In the genomic region with DNA sequence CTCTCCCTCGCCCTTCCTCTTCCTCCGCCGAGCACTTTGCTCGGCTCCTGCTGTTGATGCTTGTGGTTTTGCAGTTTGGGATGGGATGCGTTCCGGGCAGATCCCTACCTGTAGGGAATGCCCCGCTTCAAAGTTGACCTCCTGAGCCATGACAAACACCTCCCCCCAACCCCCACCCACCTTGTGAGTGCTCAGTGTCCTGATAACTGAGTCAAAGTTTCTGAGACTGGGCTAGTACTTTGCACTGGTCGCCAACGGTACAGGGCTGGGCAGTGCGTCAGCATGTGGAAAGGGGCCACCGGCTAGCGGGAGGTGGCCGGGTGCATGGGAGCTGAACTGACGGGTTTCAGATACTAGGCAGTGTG, we compare ENCODE assay signal across 8 cellular contexts. TPM values are rescaled to one million over a fixed set of nuclear protein-coding genes. Genes with fewer than 3 reads are reported as not detected.
DNase-seq lines count a peak whose midpoint lies in the region; ATAC-seq and TF ChIP-seq lines count a peak whose summit lies in the region.

No MANE protein-coding gene starts in this region.

- in situ Hi-C loops in HAP-1 (cut with MboI; ENCODE audit: low sequenced_read_pairs), result loop anchor here (10.0 kb wide), 1 partner anchor 55 kb away; no protein-coding TSS in a partner anchor

- H3K36me3 ChIP-seq in HAP-1 (replicated peaks), result no peaks in the 10 kb centered on the region
- H3K36me3 ChIP-seq in OCI-LY1 (ENCODE audit: insufficient read depth, low read length), result no peaks in the 10 kb centered on the region
- no peaks in the 10 kb centered on the region for H3K36me3 ChIP-seq in hepatocyte (replicated peaks; ENCODE audit: insufficient read depth, low read depth)

- no peaks in the 10 kb centered on the region for H3F3A ChIP-seq in OCI-LY1 (ENCODE audit: insufficient read depth, low read length)

- H3K4me2 ChIP-seq in OCI-LY1 (ENCODE audit: low read length) (peak overlapping the region; percentile 94), hepatocyte (peak overlapping the region; percentile 92)

- H3K9me2 ChIP-seq in OCI-LY1 (ENCODE audit: low read depth, low read length) (no peaks in the 10 kb centered on the region), hepatocyte (replicated peaks; ENCODE audit: insufficient read depth) (no peaks in the 10 kb centered on the region)

- H3K9me3 ChIP-seq in HAP-1 (no peaks in the 10 kb centered on the region), OCI-LY1 (ENCODE audit: low read length) (no peaks in the 10 kb centered on the region), hepatocyte (ENCODE audit: low read depth) (no peaks in the 10 kb centered on the region)

- peaks cover 38% of the 10 kb centered on the region for H3K79me2 ChIP-seq in OCI-LY1 (ENCODE audit: insufficient read depth, low read length)
- H3K79me2 ChIP-seq in hepatocyte, result peaks cover 43% of the 10 kb centered on the region

- peak overlapping the region; percentile 73 for H3K27ac ChIP-seq in OCI-LY1 (ENCODE audit: low read depth, low read length, poor library complexity, severe bottlenecking)
- H3K27ac ChIP-seq in hepatocyte, result peak overlapping the region; percentile 97

- WGBS in hepatocyte (ENCODE audit: low lambda C conversion rate, missing lambda C conversion rate), result under 1% methylated on average over 14 of the region's 14 CpGs

- H3K4me1 ChIP-seq in HAP-1 (peaks cover 5% of the 10 kb centered on the region; the same call in 1 of the 2 replicates), OCI-LY1 (ENCODE audit: insufficient read depth, low read length, severe bottlenecking) (peaks cover 68% of the 10 kb centered on the region), hepatocyte (ENCODE audit: insufficient read depth) (peaks cover 7% of the 10 kb centered on the region)

- no peak overlapping the region for H2AFZ ChIP-seq in OCI-LY1 (ENCODE audit: low read length)
- peak overlapping the region; percentile 77 for H2AFZ ChIP-seq in hepatocyte

- H3K27me3 ChIP-seq in HAP-1 (ENCODE audit: low read depth), result no peaks in the 10 kb centered on the region
- H3K27me3 ChIP-seq in OCI-LY1 (ENCODE audit: insufficient read depth, low read length), result no peaks in the 10 kb centered on the region
- no peaks in the 10 kb centered on the region for H3K27me3 ChIP-seq in hepatocyte

- H4K20me1 ChIP-seq in OCI-LY1 (ENCODE audit: insufficient read depth, low read length) (no peaks in the 10 kb centered on the region), hepatocyte (ENCODE audit: insufficient read depth, poor library complexity, severe bottlenecking) (no peaks in the 10 kb centered on the region)

- no peak for ATAC-seq in GM18870 (IDR thresholded peaks at IDR 0.05; ENCODE audit: unreplicated experiment)

- H3K4me3 ChIP-seq in GM08714 (ENCODE audit: low read length) (peak overlapping the region; percentile 68), HAP-1 (peak overlapping the region; percentile 98), OCI-LY1 (ENCODE audit: low read depth, low read length, poor library complexity, severe bottlenecking) (peak overlapping the region; percentile 92), hepatocyte (peak overlapping the region; percentile 78), retinal pigment epithelial cell (ENCODE audit: low read length) (peak overlapping the region; percentile 78)

- peak overlapping the region; percentile 79 for H3K9ac ChIP-seq in OCI-LY1 (ENCODE audit: low read length)

- DNase-seq in HAP-1 (ENCODE audit: low spot score in 2 of 2) (peak in 1 of 2 experiments; percentile 51), amniotic stem cell (lab: John Stamatoyannopoulos, UW) (peak; percentile 15), hepatocyte (ENCODE audit: low spot score) (peak; percentile 73), retinal pigment epithelial cell (ENCODE audit: low read depth) (no peak), NCI-H1105 treated with DMSO at 0.1 percent for 48 hours (lab: John Stamatoyannopoulos, UW) (no peak)

- TF ChIP-seq CTCF in OCI-LY1 (IDR thresholded peaks at IDR 0.05; ENCODE audit: low read length) (no peak), hepatocyte (IDR thresholded peaks at IDR 0.05; ENCODE audit: poor library complexity) (no peak), retinal pigment epithelial cell (conservative IDR thresholded peaks at IDR 0.05; ENCODE audit: low read depth, low read length) (no peak)

RNA-seq across cellular contexts. Expression of a gene that starts 0.8 kb away (rescaled TPM):
- 41.8 and 42.0 TPM in 2 replicates for total RNA-seq in hepatocyte
- polyA plus RNA-seq in hepatocyte, result 15.0 and 15.5 TPM in 2 replicates

Comparison
In these comparisons a context has a peak if more than half of its experiments do, and no peak if none do; other contexts are left out.
1. DNase-seq: peak in amniotic stem cell (single experiment) and hepatocyte (single experiment); none in retinal pigment epithelial cell (single experiment) and NCI-H1105 treated with DMSO at 0.1 percent for 48 hours (single experiment).
2. Peak in every context shown above with its lines, with median percentiles within 50 percentile points of each other: H3K4me3 ChIP-seq.